ENCODE assay signal across 22 cellular contexts in genomic region chr6:15106958-15107643, GRCh38.
DNase-seq lines count a peak whose midpoint lies in the region; ATAC-seq, FAIRE-seq and TF ChIP-seq lines count a peak whose summit lies in the region.
"Had no signal": no experiment of that assay in that cellular context is flagged by ENCODE, and none has a peak within 500 bp of the region (broad histone marks: within the 10 kb centered on the region; RNA-seq: fewer than 3 reads in every experiment).

No MANE protein-coding gene starts in this region.

- no peak for TF ChIP-seq POLR2A in K562 (conservative IDR thresholded peaks at IDR 0.05)

- BruUV-seq in K562 (replicated peaks; lab: Mats Ljungman, UMichigan), result no TSS peak

- H3K9me3 ChIP-seq in BLaER1 (peaks cover 18% of the 10 kb centered on the region), Loucy (ENCODE audit: insufficient read depth, low read depth, low read length) (peaks cover 3% of the 10 kb centered on the region; the same call in 1 of the 2 replicates), K562 (replicated peaks; ENCODE audit: control insufficient read depth, insufficient read depth, low read depth, low read length) (peaks cover 3% of the 10 kb centered on the region; the same call in 1 of the 2 replicates)
- H3K9me3 ChIP-seq in effector memory CD4-positive, alpha-beta T cell (ENCODE audit: control insufficient read depth, low read length), result no peaks in the 10 kb centered on the region
- H3K9me3 ChIP-seq: A549, BE2C, Caco-2 had no signal

- POLR2A ChIA-PET in K562 (lab: Yijun Ruan, JAX), result interaction anchor here (0.5 to 1.9 kb wide), 13 partner anchors 9 to 396 kb away, joined by 3 to 10 read pairs (median 3); no protein-coding TSS in a partner anchor

- peaks cover 26% of the 10 kb centered on the region for H3K4me1 Mint-ChIP-seq in mesothelial cell of epicardium

- no peaks in the 10 kb centered on the region for H3K27me3 Mint-ChIP-seq in mesothelial cell of epicardium (ENCODE audit: low read depth)
- H3K27me3 Mint-ChIP-seq: CD4-positive, alpha-beta T cell; IgD-negative memory B cell had no signal

- H4K20me1 ChIP-seq in BLaER1, result no peaks in the 10 kb centered on the region
- no peaks in the 10 kb centered on the region for H4K20me1 ChIP-seq in Loucy (ENCODE audit: insufficient read depth, low read length, poor library complexity, severe bottlenecking)
- H4K20me1 ChIP-seq in K562 (replicated peaks; ENCODE audit: control insufficient read depth, insufficient read depth, low read length), result no peaks in the 10 kb centered on the region

- peaks cover 5% of the 10 kb centered on the region for H3K9me1 ChIP-seq in K562 (ENCODE audit: control insufficient read depth, insufficient read depth, low read length)

- WGBS in K562 (ENCODE audit: insufficient coverage, low coverage, missing lambda C conversion rate), result 4% methylated on average over 12 of the region's 12 CpGs

- H3K4me1 ChIP-seq in BLaER1, result peaks cover 24% of the 10 kb centered on the region
- H3K4me1 ChIP-seq in Loucy (ENCODE audit: insufficient read depth, low read length, poor library complexity, severe bottlenecking), result peaks cover 15% of the 10 kb centered on the region
- peaks cover 11 to 25% of the 10 kb centered on the region in 2 experiments for H3K4me1 ChIP-seq in K562 (replicated peaks in 1 of 2; ENCODE audit: control insufficient read depth in 2 of 2, insufficient read depth in 2 of 2, low read length in 2 of 2)
- H3K4me1 ChIP-seq in effector memory CD4-positive, alpha-beta T cell (ENCODE audit: control insufficient read depth, insufficient read depth, low read length, poor library complexity, severe bottlenecking), result no peaks in the 10 kb centered on the region
- H3K4me1 ChIP-seq: A549, Caco-2 had no signal

- in situ Hi-C loops in K562 (cut with MboI), result no loop called here

- H3K4me2 ChIP-seq in BLaER1 (peak overlapping the region; percentile 52), Loucy (ENCODE audit: low read depth, low read length, poor library complexity, severe bottlenecking) (no peak overlapping the region), K562 (ENCODE audit: insufficient read depth, low read length) (peak overlapping the region; percentile 62)
- H3K4me2 ChIP-seq: A549 had no signal

- H3K36me3 Mint-ChIP-seq in mesothelial cell of epicardium, result peaks cover 2% of the 10 kb centered on the region
- H3K36me3 Mint-ChIP-seq: IgD-negative memory B cell had no signal

- ATAC-seq in K562, result peak; percentile 78
- ATAC-seq: A549, Right ventricle myocardium inferior had no signal

- TF ChIP-seq CTCF in Loucy (conservative IDR thresholded peaks at IDR 0.05; ENCODE audit: low read length) (no peak), K562 (IDR thresholded peaks at IDR 0.05 in 2 of 3, conservative IDR thresholded peaks at IDR 0.05 in 1 of 3; ENCODE audit: insufficient read depth in 2 of 3, low read depth in 1 of 3, low read length in 3 of 3) (no peak), mesothelial cell of epicardium (IDR thresholded peaks at IDR 0.05; ENCODE audit: unreplicated experiment) (no peak)

- H3K27ac ChIP-seq in BLaER1 (peak overlapping the region; percentile 40; the same call in 1 of the 2 replicates), K562 (ENCODE audit: extremely low read depth, low read depth, low read length) (peak overlapping the region; percentile 67)
- no peak overlapping the region for H3K27ac ChIP-seq in effector memory CD4-positive, alpha-beta T cell (ENCODE audit: insufficient read depth, low read length, poor library complexity, severe bottlenecking)
- H3K27ac ChIP-seq: A549 had no signal

- intact Hi-C loops in K562 (cut with micrococcal nuclease), result no loop called here

- H3K79me2 ChIP-seq in Loucy (ENCODE audit: insufficient read depth, low read length) (no peaks in the 10 kb centered on the region), K562 (ENCODE audit: control insufficient read depth, insufficient read depth, low read length) (no peaks in the 10 kb centered on the region)

- peak; percentile 71 to 82 (median 80) for DNase-seq in K562 (ENCODE audit: extremely low read depth in 1 of 4, low spot score in 3 of 4)
- DNase-seq in mesothelial cell of epicardium (ENCODE audit: low spot score in 2 of 2, unreplicated experiment in 2 of 2), result no peak
- DNase-seq in NCI-H226, result no peak
- DNase-seq in A172 (ENCODE audit: low spot score), result no peak
- DNase-seq in mucosa of gallbladder (ENCODE audit: low spot score), result no peak
- DNase-seq in effector memory CD4-positive, alpha-beta T cell, result no peak
- DNase-seq: BE2C; Caco-2; CD4-positive, alpha-beta T cell; DMS 273 treated with DMSO at 0.1 percent for 48 hours; DMS79 treated with DMSO at 0.1 percent for 48 hours; HCEC 1CT; Karpas-422; NCI-H1417; NCI-H1694 treated with DMSO at 0.1 percent for 48 hours; NCI-H510A treated with DMSO at 0.1 percent for 48 hours; NCI-H774 had no signal

- peak; percentile 61 for FAIRE-seq in K562 (lab: Jason Lieb, UNC)
- FAIRE-seq: A549 had no signal

- peak overlapping the region; percentile 49 for H3K27ac Mint-ChIP-seq in mesothelial cell of epicardium
- H3K27ac Mint-ChIP-seq: CD4-positive, alpha-beta T cell; IgD-negative memory B cell had no signal

- CTCF ChIA-PET in K562 (lab: Yijun Ruan, JAX; ENCODE audit: low intra/inter-chr PET ratio), result no interaction called here

- H3K9me3 Mint-ChIP-seq in mesothelial cell of epicardium, result peaks cover 4% of the 10 kb centered on the region

- no peaks in the 10 kb centered on the region for H3K27me3 ChIP-seq in BLaER1
- H3K27me3 ChIP-seq in Loucy (ENCODE audit: insufficient read depth, low read length, poor library complexity, severe bottlenecking), result no peaks in the 10 kb centered on the region
- H3K27me3 ChIP-seq in K562 (ENCODE audit: control insufficient read depth in 2 of 2, insufficient read depth in 2 of 2, low read length in 2 of 2), result no peaks in the 10 kb centered on the region
- no peaks in the 10 kb centered on the region for H3K27me3 ChIP-seq in effector memory CD4-positive, alpha-beta T cell (replicated peaks; ENCODE audit: control insufficient read depth, insufficient read depth, low read length, poor library complexity, severe bottlenecking)
- H3K27me3 ChIP-seq: BE2C had no signal

- no peaks in the 10 kb centered on the region for H3F3A ChIP-seq in Loucy (ENCODE audit: low read depth)

- TF ChIP-seq RAD21 in K562 (CRISPR knock-in tag; conservative IDR thresholded peaks at IDR 0.05 in 1 of 2, IDR thresholded peaks at IDR 0.05 in 1 of 2), result peak in 1 of 2 experiments; percentile 21; a peak in 2 of 4 replicates

- H3K4me3 Mint-ChIP-seq in mesothelial cell of epicardium, result no peak overlapping the region
- H3K4me3 Mint-ChIP-seq: CD4-positive, alpha-beta T cell; IgD-negative memory B cell had no signal

- no peaks in the 10 kb centered on the region for H3K9me2 ChIP-seq in Loucy (replicated peaks; ENCODE audit: low read depth, low read length)

- H3K9ac ChIP-seq in BLaER1 (no peak overlapping the region), Loucy (ENCODE audit: low read depth, low read length, poor library complexity, severe bottlenecking) (no peak overlapping the region), K562 (ENCODE audit: insufficient read depth in 1 of 2, low read depth in 2 of 2, low read length in 2 of 2) (peak overlapping the region; percentile 53 to 55; a peak in 3 of 4 replicates)

- no peak overlapping the region for H3K4me3 ChIP-seq in BLaER1
- H3K4me3 ChIP-seq in Loucy (ENCODE audit: low read length, poor library complexity, severe bottlenecking), result no peak overlapping the region
- no peak overlapping the region for H3K4me3 ChIP-seq in K562
- no peak overlapping the region for H3K4me3 ChIP-seq in effector memory CD4-positive, alpha-beta T cell (ENCODE audit: insufficient read depth, low read depth, low read length, poor library complexity, severe bottlenecking)
- H3K4me3 ChIP-seq: A549 had no signal

- TF ChIP-seq EP300 in K562 (IDR thresholded peaks at IDR 0.05; ENCODE audit: low read length), result peak; percentile 90

- no peaks in the 10 kb centered on the region for H3K36me3 ChIP-seq in BLaER1
- H3K36me3 ChIP-seq in Loucy (ENCODE audit: insufficient read depth, low read length), result no peaks in the 10 kb centered on the region
- H3K36me3 ChIP-seq in K562 (ENCODE audit: control insufficient read depth, insufficient read depth, low read length), result no peaks in the 10 kb centered on the region
- no peaks in the 10 kb centered on the region for H3K36me3 ChIP-seq in effector memory CD4-positive, alpha-beta T cell (ENCODE audit: control insufficient read depth, insufficient read depth, low read length)
- H3K36me3 ChIP-seq: BE2C had no signal

- H2AFZ ChIP-seq in Loucy (ENCODE audit: low read length) (peak overlapping the region; percentile 46; the same call in 1 of the 2 replicates), K562 (ENCODE audit: low read depth, low read length) (peak overlapping the region; percentile 92)

TF ChIP-seq in K562, 482 proteins besides CTCF, POLR2A, EP300 and RAD21 (continues in another document):
- TF ChIP-seq HDAC6 (IDR thresholded peaks at IDR 0.05; ENCODE audit: low read depth, low read length) (no peak), EP400 (IDR thresholded peaks at IDR 0.05) (peak; percentile 47), ZNF655 (CRISPR knock-in tag; IDR thresholded peaks at IDR 0.05) (no peak), ETV1 (tag; conservative IDR thresholded peaks at IDR 0.05; ENCODE audit: low read depth) (no peak; the same call in 1 of the 2 replicates), ZNF695 (CRISPR knock-in tag; IDR thresholded peaks at IDR 0.05) (peak; percentile 78; the same call in 1 of the 2 replicates), NR0B1 (IDR thresholded peaks at IDR 0.05; ENCODE audit: partially characterized antibody) (no peak), ZBTB1 (CRISPR knock-in tag; IDR thresholded peaks at IDR 0.05; ENCODE audit: borderline replicate concordance, low read depth) (no peak)

Comparison
In these comparisons a context has a peak if more than half of its experiments do, and no peak if none do; other contexts are left out.
1. H3K9ac ChIP-seq: peak in K562 (2 of 2); none in BLaER1 (single experiment) and Loucy (single experiment).
2. DNase-seq: peak in K562 (4 of 4); none in mesothelial cell of epicardium (0 of 2), NCI-H226 (single experiment), A172 (single experiment), mucosa of gallbladder (single experiment) and effector memory CD4-positive, alpha-beta T cell (0 of 3).